In genomic region chr2:197453123-197453913, GRCh38 we compare ENCODE assay signal across 1 cellular context.
TF ChIP-seq lines count a peak whose summit lies in the region.

Gene COQ10B, plus strand, starts transcription at chr2:197453552. Its CDS starts 9 bp downstream, at chr2:197453561.

TF ChIP-seq in HepG2, 621 proteins besides CTCF, POLR2A, EP300 and RAD21 (continued from another document and continues in another):
- peak; percentile 85 for TF ChIP-seq ZNF800 (CRISPR knock-in tag; IDR thresholded peaks at IDR 0.05)
- no peak for TF ChIP-seq IRF1 (CRISPR knock-in tag; IDR thresholded peaks at IDR 0.05; ENCODE audit: low read depth)
- TF ChIP-seq TARDBP (CRISPR knock-in tag; IDR thresholded peaks at IDR 0.05), result peak; percentile 84
- TF ChIP-seq AGO2 (optimal IDR thresholded peaks at IDR 0.05; ENCODE audit: low read depth, low read length), result peak; percentile 95
- TF ChIP-seq TGIF2 (CRISPR knock-in tag; IDR thresholded peaks at IDR 0.05), result peak; percentile 46
- 0 out of 2 replicates have a peak, but pooled peaks have one; percentile 46 for TF ChIP-seq BCL6 (CRISPR knock-in tag; IDR thresholded peaks at IDR 0.05)
- peak; percentile 21; the same call in 1 of the 2 replicates for TF ChIP-seq HOXA5 (CRISPR knock-in tag; IDR thresholded peaks at IDR 0.05)
- TF ChIP-seq HBP1 (CRISPR knock-in tag; IDR thresholded peaks at IDR 0.05; ENCODE audit: low read depth), result peak; percentile 55; the same call in 1 of the 2 replicates
- TF ChIP-seq ZNF878 (CRISPR knock-in tag; IDR thresholded peaks at IDR 0.05), result peak; percentile 61; the same call in 1 of the 2 replicates
- no peak for TF ChIP-seq ZNF850 (CRISPR knock-in tag; conservative IDR thresholded peaks at IDR 0.05)
- peak; percentile 88 for TF ChIP-seq SNAPC4 (CRISPR knock-in tag; IDR thresholded peaks at IDR 0.05)
- TF ChIP-seq KDM5B (CRISPR knock-in tag; IDR thresholded peaks at IDR 0.05; ENCODE audit: borderline replicate concordance), result peak; percentile 94; the same call in 1 of the 2 replicates
- peak; percentile 85 for TF ChIP-seq PHF20 (CRISPR knock-in tag; IDR thresholded peaks at IDR 0.05)
- TF ChIP-seq PCBP1 (IDR thresholded peaks at IDR 0.05; ENCODE audit: borderline replicate concordance, low read depth, low read length), result peak; percentile 87
- peak; percentile 76; the same call in 1 of the 2 replicates for TF ChIP-seq ZNF468 (CRISPR knock-in tag; IDR thresholded peaks at IDR 0.05)
- TF ChIP-seq SP4 (CRISPR knock-in tag; IDR thresholded peaks at IDR 0.05), result peak; percentile 99
- TF ChIP-seq PHF8 (CRISPR knock-in tag; IDR thresholded peaks at IDR 0.05), result peak; percentile 86; the same call in 1 of the 2 replicates
- TF ChIP-seq PLRG1 (conservative IDR thresholded peaks at IDR 0.05), result no peak
- TF ChIP-seq THAP8 (CRISPR knock-in tag; IDR thresholded peaks at IDR 0.05; ENCODE audit: borderline replicate concordance), result peak; percentile 19; the same call in 1 of the 2 replicates
- no peak for TF ChIP-seq ZNF562 (CRISPR knock-in tag; IDR thresholded peaks at IDR 0.05; ENCODE audit: borderline replicate concordance)
- TF ChIP-seq RERE (CRISPR knock-in tag; IDR thresholded peaks at IDR 0.05; ENCODE audit: low read depth), result no peak
- no peak for TF ChIP-seq ZNF17 (CRISPR knock-in tag; IDR thresholded peaks at IDR 0.05)
- TF ChIP-seq ARNT2 (CRISPR knock-in tag; IDR thresholded peaks at IDR 0.05; ENCODE audit: low read depth), result no peak; the same call in 1 of the 2 replicates
- TF ChIP-seq CHCHD3 (CRISPR knock-in tag; IDR thresholded peaks at IDR 0.05), result 0 out of 2 replicates have a peak, but pooled peaks have one; percentile 48
- no peak for TF ChIP-seq ZNF577 (CRISPR knock-in tag; IDR thresholded peaks at IDR 0.05; ENCODE audit: borderline replicate concordance, low read depth)
- peak; percentile 96 for TF ChIP-seq RBFOX2 (IDR thresholded peaks at IDR 0.05; ENCODE audit: low read depth, low read length)
- peak; percentile 3; the same call in 1 of the 2 replicates for TF ChIP-seq SKIL (CRISPR knock-in tag; IDR thresholded peaks at IDR 0.05; ENCODE audit: borderline replicate concordance)
- TF ChIP-seq AGO1 (IDR thresholded peaks at IDR 0.05; ENCODE audit: low read depth, low read length, poor library complexity, severe bottlenecking), result peak; percentile 94
- peak; percentile 66; the same call in 1 of the 2 replicates for TF ChIP-seq RNF2 (conservative IDR thresholded peaks at IDR 0.05; ENCODE audit: low read depth)
- peak; percentile 95; the same call in 1 of the 2 replicates for TF ChIP-seq ZNF569 (CRISPR knock-in tag; IDR thresholded peaks at IDR 0.05; ENCODE audit: borderline replicate concordance)
- no peak; the same call in 1 of the 2 replicates for TF ChIP-seq ZNF558 (CRISPR knock-in tag; IDR thresholded peaks at IDR 0.05; ENCODE audit: borderline replicate concordance)
- peak; percentile 83 for TF ChIP-seq SRY (CRISPR knock-in tag; IDR thresholded peaks at IDR 0.05)
- no peak; the same call in 1 of the 2 replicates for TF ChIP-seq TFAP4 (IDR thresholded peaks at IDR 0.05; ENCODE audit: borderline replicate concordance, low read depth)
- no peak for TF ChIP-seq SOX13 (IDR thresholded peaks at IDR 0.05)
- TF ChIP-seq SOX13 (CRISPR knock-in tag; conservative IDR thresholded peaks at IDR 0.05 in 1 of 2, IDR thresholded peaks at IDR 0.05 in 1 of 2), result peak in 1 of 2 experiments; percentile 92; a peak in 3 of 4 replicates
- no peak for TF ChIP-seq MLLT10 (CRISPR knock-in tag; IDR thresholded peaks at IDR 0.05)
- no peak for TF ChIP-seq ZNF10 (CRISPR knock-in tag; IDR thresholded peaks at IDR 0.05; ENCODE audit: borderline replicate concordance, low read depth)
- no peak for TF ChIP-seq ZNF703 (CRISPR knock-in tag; IDR thresholded peaks at IDR 0.05; ENCODE audit: borderline replicate concordance)
- TF ChIP-seq TIGD3 (CRISPR knock-in tag; IDR thresholded peaks at IDR 0.05; ENCODE audit: borderline replicate concordance), result peak; percentile 77; the same call in 1 of the 2 replicates
- TF ChIP-seq MAFF (IDR thresholded peaks at IDR 0.05; ENCODE audit: low read depth, low read length), result peak; percentile 0; the same call in 1 of the 2 replicates
- TF ChIP-seq MED13 (CRISPR knock-in tag; IDR thresholded peaks at IDR 0.05), result peak; percentile 72; the same call in 1 of the 2 replicates
- TF ChIP-seq RBM22 (optimal IDR thresholded peaks at IDR 0.05; ENCODE audit: low read length), result no peak
